ENCODE assay signal across 1 cellular context in genomic region chr2:43389581-43390466, GRCh38.
TF ChIP-seq lines count a peak whose summit lies in the region.

No MANE protein-coding gene starts in this region.

TF ChIP-seq in HepG2, 621 proteins besides CTCF, POLR2A, EP300 and RAD21 (continued from another document and continues in another):
- TF ChIP-seq USF2 (IDR thresholded peaks at IDR 0.05; ENCODE audit: low read depth, low read length) (no peak), USF2 (CRISPR knock-in tag; IDR thresholded peaks at IDR 0.05; ENCODE audit: borderline replicate concordance) (no peak), RBFOX2 (IDR thresholded peaks at IDR 0.05; ENCODE audit: low read depth, low read length) (no peak), KAT7 (CRISPR knock-in tag; IDR thresholded peaks at IDR 0.05; ENCODE audit: borderline replicate concordance) (peak; percentile 51; the same call in 1 of the 2 replicates), ZBTB7A (CRISPR knock-in tag; IDR thresholded peaks at IDR 0.05) (no peak), ZNF703 (CRISPR knock-in tag; IDR thresholded peaks at IDR 0.05; ENCODE audit: borderline replicate concordance) (no peak; the same call in 1 of the 2 replicates), AHDC1 (CRISPR knock-in tag; IDR thresholded peaks at IDR 0.05; ENCODE audit: borderline replicate concordance) (peak; percentile 99), MYPOP (CRISPR knock-in tag; IDR thresholded peaks at IDR 0.05) (peak; percentile 36; the same call in 1 of the 2 replicates), HCFC1 (IDR thresholded peaks at IDR 0.05; ENCODE audit: low read depth, low read length) (no peak), MED1 (CRISPR knock-in tag; IDR thresholded peaks at IDR 0.05) (peak; percentile 90), ZNF34 (CRISPR knock-in tag; IDR thresholded peaks at IDR 0.05; ENCODE audit: borderline replicate concordance) (no peak), CCAR2 (optimal IDR thresholded peaks at IDR 0.05; ENCODE audit: low read depth, low read length) (no peak), WIZ (CRISPR knock-in tag; IDR thresholded peaks at IDR 0.05) (peak; percentile 27; the same call in 1 of the 2 replicates), PHF5A (CRISPR knock-in tag; IDR thresholded peaks at IDR 0.05; ENCODE audit: low read depth, unreplicated experiment) (peak; percentile 53), CREB1 (IDR thresholded peaks at IDR 0.05) (no peak), CREB1 (CRISPR knock-in tag; IDR thresholded peaks at IDR 0.05) (peak; percentile 64), RNF2 (conservative IDR thresholded peaks at IDR 0.05; ENCODE audit: low read depth) (no peak), ZZZ3 (CRISPR knock-in tag; IDR thresholded peaks at IDR 0.05; ENCODE audit: borderline replicate concordance) (peak; percentile 66; the same call in 1 of the 2 replicates), ZFAT (CRISPR knock-in tag; conservative IDR thresholded peaks at IDR 0.05) (no peak), FOXC1 (CRISPR knock-in tag; IDR thresholded peaks at IDR 0.05; ENCODE audit: borderline replicate concordance) (no peak), ZNF280B (CRISPR knock-in tag; IDR thresholded peaks at IDR 0.05; ENCODE audit: borderline replicate concordance) (no peak), PBX3 (CRISPR knock-in tag; IDR thresholded peaks at IDR 0.05; ENCODE audit: borderline replicate concordance) (no peak), ZFP62 (CRISPR knock-in tag; IDR thresholded peaks at IDR 0.05) (no peak), KMT2A (CRISPR knock-in tag; IDR thresholded peaks at IDR 0.05) (no peak), TBP (CRISPR knock-in tag; IDR thresholded peaks at IDR 0.05) (no peak), RORA (CRISPR knock-in tag; IDR thresholded peaks at IDR 0.05) (no peak), JARID2 (CRISPR knock-in tag; IDR thresholded peaks at IDR 0.05; ENCODE audit: insufficient replicate concordance) (no peak), ADNP (CRISPR knock-in tag; IDR thresholded peaks at IDR 0.05) (no peak), ATF2 (CRISPR knock-in tag; IDR thresholded peaks at IDR 0.05) (peak; percentile 74), FUBP1 (CRISPR knock-in tag; IDR thresholded peaks at IDR 0.05; ENCODE audit: borderline replicate concordance) (no peak), GABPA (IDR thresholded peaks at IDR 0.05; ENCODE audit: low read depth, low read length) (no peak), GABPA (CRISPR knock-in tag; IDR thresholded peaks at IDR 0.05; ENCODE audit: low read depth) (no peak; the same call in 1 of the 2 replicates)
- TF ChIP-seq, protein P1, sequence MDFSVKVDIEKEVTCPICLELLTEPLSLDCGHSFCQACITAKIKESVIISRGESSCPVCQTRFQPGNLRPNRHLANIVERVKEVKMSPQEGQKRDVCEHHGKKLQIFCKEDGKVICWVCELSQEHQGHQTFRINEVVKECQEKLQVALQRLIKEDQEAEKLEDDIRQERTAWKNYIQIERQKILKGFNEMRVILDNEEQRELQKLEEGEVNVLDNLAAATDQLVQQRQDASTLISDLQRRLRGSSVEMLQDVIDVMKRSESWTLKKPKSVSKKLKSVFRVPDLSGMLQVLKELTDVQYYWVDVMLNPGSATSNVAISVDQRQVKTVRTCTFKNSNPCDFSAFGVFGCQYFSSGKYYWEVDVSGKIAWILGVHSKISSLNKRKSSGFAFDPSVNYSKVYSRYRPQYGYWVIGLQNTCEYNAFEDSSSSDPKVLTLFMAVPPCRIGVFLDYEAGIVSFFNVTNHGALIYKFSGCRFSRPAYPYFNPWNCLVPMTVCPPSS (IDR thresholded peaks at IDR 0.05) = no peak
- TF ChIP-seq, protein P2, sequence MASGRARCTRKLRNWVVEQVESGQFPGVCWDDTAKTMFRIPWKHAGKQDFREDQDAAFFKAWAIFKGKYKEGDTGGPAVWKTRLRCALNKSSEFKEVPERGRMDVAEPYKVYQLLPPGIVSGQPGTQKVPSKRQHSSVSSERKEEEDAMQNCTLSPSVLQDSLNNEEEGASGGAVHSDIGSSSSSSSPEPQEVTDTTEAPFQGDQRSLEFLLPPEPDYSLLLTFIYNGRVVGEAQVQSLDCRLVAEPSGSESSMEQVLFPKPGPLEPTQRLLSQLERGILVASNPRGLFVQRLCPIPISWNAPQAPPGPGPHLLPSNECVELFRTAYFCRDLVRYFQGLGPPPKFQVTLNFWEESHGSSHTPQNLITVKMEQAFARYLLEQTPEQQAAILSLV (CRISPR knock-in tag; IDR thresholded peaks at IDR 0.05; ENCODE audit: borderline replicate concordance) = no peak
